7 cellular contexts compared by ENCODE assay signal in the genomic region with DNA sequence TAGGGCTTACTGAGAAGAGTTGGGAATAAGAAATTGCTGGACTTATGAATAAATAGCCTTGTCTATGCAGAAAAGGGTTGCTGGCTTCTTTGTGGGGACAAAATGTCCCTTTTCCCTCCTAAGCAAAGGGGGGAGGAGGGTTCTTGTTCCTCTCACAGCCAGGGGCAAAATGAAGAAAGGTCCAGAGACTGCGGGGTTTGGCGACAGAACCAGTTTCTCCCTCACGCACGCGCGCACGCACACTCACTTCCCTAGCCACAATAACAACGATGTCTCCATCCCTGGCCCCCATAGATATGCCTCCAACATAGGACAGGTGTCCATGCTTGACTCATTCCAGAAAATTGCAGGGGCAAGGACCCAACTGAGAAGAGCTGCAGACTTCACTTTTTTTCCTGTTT. TPM values are rescaled to one million over a fixed set of nuclear protein-coding genes. Genes with fewer than 3 reads are reported as not detected.
DNase-seq lines count a peak whose midpoint lies in the region; TF ChIP-seq lines count a peak whose summit lies in the region.

No MANE protein-coding gene starts in this region.

- H3K27me3 ChIP-seq in mammary epithelial cell (ENCODE audit: insufficient read depth, low read length) (no peaks in the 10 kb centered on the region), mesendoderm (ENCODE audit: insufficient read depth, low read length, poor library complexity) (no peaks in the 10 kb centered on the region), testis (no peaks in the 10 kb centered on the region)

- peak overlapping the region; percentile 56 for H3K56ac ChIP-seq in mesendoderm (ENCODE audit: low read length)

- H3K9me3 ChIP-seq in mammary epithelial cell (replicated peaks; ENCODE audit: insufficient read depth, low read length) (no peaks in the 10 kb centered on the region), testis (no peaks in the 10 kb centered on the region)

- H3K79me1 ChIP-seq in mesendoderm (ENCODE audit: low read length) = peaks cover 29% of the 10 kb centered on the region

- no peak overlapping the region for H2AK5ac ChIP-seq in mesendoderm (ENCODE audit: low read length)

- H3K23ac ChIP-seq in mesendoderm (ENCODE audit: low read length) = peak overlapping the region; percentile 81

- H3K27ac ChIP-seq in mammary epithelial cell (ENCODE audit: insufficient read depth, low read depth, low read length) (no peak overlapping the region), mesendoderm (ENCODE audit: low read depth, low read length) (no peak overlapping the region), testis (peak overlapping the region in 1 of 2 donors; percentile 88)

- peak overlapping the region; percentile 99 for H3K4me3 ChIP-seq in LNCaP clone FGC (ENCODE audit: low read depth, low read length)
- H3K4me3 ChIP-seq in mammary epithelial cell (replicated peaks in 1 of 3; ENCODE audit: insufficient read depth in 1 of 3, low read depth in 2 of 3, low read length in 3 of 3) = peak overlapping the region in 1 of 3 experiments; percentile 12
- no peak overlapping the region for H3K4me3 ChIP-seq in mesendoderm (ENCODE audit: low read length)
- no peak overlapping the region for H3K4me3 ChIP-seq in testis

- H3K18ac ChIP-seq in mesendoderm (ENCODE audit: low read length) = peak overlapping the region; percentile 95

- no peak overlapping the region for H2AFZ ChIP-seq in mammary epithelial cell (ENCODE audit: low read depth, low read length)

- no peak for TF ChIP-seq POLR2A in testis (IDR thresholded peaks at IDR 0.05)

- H3K9ac ChIP-seq in mammary epithelial cell (ENCODE audit: insufficient read depth, low read length) (no peak overlapping the region), mesendoderm (ENCODE audit: low read length) (peak overlapping the region; percentile 56)

- intact Hi-C loops in mammary epithelial cell (cut with micrococcal nuclease) (loop anchor here (5.0 kb wide), 1 partner anchor 110 kb away; no protein-coding TSS in a partner anchor), testis (cut with DNase I; ENCODE audit: low total_unique reads) (loop anchor here (10.0 kb wide), 1 partner anchor 123 kb away; no protein-coding TSS in a partner anchor)
- intact Hi-C loops in activated CD4-positive, alpha-beta memory T cell treated with anti-CD3 and anti-CD28 coated beads for 36 hours (cut with micrococcal nuclease) = no loop called here

- TF ChIP-seq CTCF in LNCaP clone FGC (IDR thresholded peaks at IDR 0.05; ENCODE audit: control insufficient read depth, extremely low read depth, insufficient read depth) (no peak), mammary epithelial cell (conservative IDR thresholded peaks at IDR 0.05 in 1 of 2, IDR thresholded peaks at IDR 0.05 in 1 of 2; ENCODE audit: extremely low read depth in 1 of 2, insufficient read depth in 1 of 2, low read depth in 1 of 2, low read length in 2 of 2) (no peak), testis (IDR thresholded peaks at IDR 0.05) (no peak)

- H2BK5ac ChIP-seq in mesendoderm (ENCODE audit: low read length) = no peak overlapping the region

- 48% methylated on average over 7 of the region's 8 CpGs for WGBS in mammary epithelial cell (ENCODE audit: low coverage, missing lambda C conversion rate)
- WGBS in mesendoderm (ENCODE audit: extremely low coverage, insufficient coverage, low lambda C conversion rate) = no CpG with 5 or more reads among the region's 8 CpGs
- 30 to 59% methylated on average over 8 of the region's 8 CpGs for WGBS in testis, 2 donors

- H3K36me3 Mint-ChIP-seq in activated CD4-positive, alpha-beta memory T cell treated with anti-CD3 and anti-CD28 coated beads for 36 hours = no peaks in the 10 kb centered on the region

- no peak overlapping the region for H2BK15ac ChIP-seq in mesendoderm (replicated peaks; ENCODE audit: low read depth)

- H3K27ac Mint-ChIP-seq in activated CD4-positive, alpha-beta memory T cell treated with anti-CD3 and anti-CD28 coated beads for 36 hours = no peak overlapping the region

- CTCF ChIA-PET in mammary epithelial cell (lab: Charles Lee; ENCODE audit: low non-redundant PET) = interaction anchor here (0.7 kb wide), 1 partner anchor 81 kb away, joined by 16 read pairs; no protein-coding TSS in a partner anchor
- CTCF ChIA-PET in activated CD4-positive, alpha-beta memory T cell treated with anti-CD3 and anti-CD28 coated beads for 36 hours (lab: Charles Lee) = interaction anchor here (1.2 kb wide), 1 partner anchor 123 kb away, joined by 4 read pairs; no protein-coding TSS in a partner anchor

- H3K79me2 ChIP-seq in mammary epithelial cell (ENCODE audit: insufficient read depth, low read length) (peaks cover 80% of the 10 kb centered on the region), mesendoderm (ENCODE audit: control insufficient read depth, insufficient read depth, low read length) (peaks cover 78% of the 10 kb centered on the region)

- no peaks in the 10 kb centered on the region for H3K36me3 ChIP-seq in mammary epithelial cell (ENCODE audit: insufficient read depth, low read length)
- H3K36me3 ChIP-seq in mesendoderm (ENCODE audit: control insufficient read depth, insufficient read depth, low read length) = no peaks in the 10 kb centered on the region
- no peaks in the 10 kb centered on the region for H3K36me3 ChIP-seq in testis (ENCODE audit: low read depth, missing control alignments)

- no peak for DNase-seq in LNCaP clone FGC (ENCODE audit: low read depth)
- no peak for DNase-seq in mammary epithelial cell
- no peak for DNase-seq in mesendoderm
- DNase-seq in testis = peak; percentile 30
- DNase-seq in NCI-H1417 treated with DMSO at 0.1 percent for 48 hours (lab: John Stamatoyannopoulos, UW) = no peak
- no peak for DNase-seq in activated CD4-positive, alpha-beta memory T cell treated with anti-CD3 and anti-CD28 coated beads for 36 hours
- no peak for DNase-seq in activated CD4-positive, CD25-positive, alpha-beta regulatory T cell (lab: John Stamatoyannopoulos, UW)

- H3K4ac ChIP-seq in mesendoderm (ENCODE audit: low read depth, low read length) = no peak overlapping the region

- no peaks in the 10 kb centered on the region for H3K9me3 Mint-ChIP-seq in activated CD4-positive, alpha-beta memory T cell treated with anti-CD3 and anti-CD28 coated beads for 36 hours

- H3K4me2 ChIP-seq in mammary epithelial cell (ENCODE audit: insufficient read depth, low read depth, low read length) (peak overlapping the region; percentile 93), mesendoderm (ENCODE audit: low read length) (peak overlapping the region; percentile 7)

- no peaks in the 10 kb centered on the region for H3K27me3 Mint-ChIP-seq in activated CD4-positive, alpha-beta memory T cell treated with anti-CD3 and anti-CD28 coated beads for 36 hours

- H4K8ac ChIP-seq in mesendoderm (ENCODE audit: low read depth, low read length) = no peak overlapping the region

- peaks cover 45% of the 10 kb centered on the region for H3K4me1 ChIP-seq in mammary epithelial cell (ENCODE audit: insufficient read depth, low read length)
- H3K4me1 ChIP-seq in mesendoderm (ENCODE audit: control insufficient read depth, low read depth, low read length) = peaks cover 28% of the 10 kb centered on the region
- H3K4me1 ChIP-seq in testis = peaks cover 37% of the 10 kb centered on the region

- H2BK120ac ChIP-seq in mesendoderm (ENCODE audit: low read depth, low read length) = no peak overlapping the region

- POLR2A ChIA-PET in activated CD4-positive, alpha-beta memory T cell treated with anti-CD3 and anti-CD28 coated beads for 36 hours (lab: Charles Lee) = no interaction called here

- H3K4me1 Mint-ChIP-seq in activated CD4-positive, alpha-beta memory T cell treated with anti-CD3 and anti-CD28 coated beads for 36 hours (ENCODE audit: low read depth) = peaks cover 19% of the 10 kb centered on the region

- BruUV-seq in mammary epithelial cell (replicated peaks; lab: Mats Ljungman, UMichigan) = no TSS peak

- dilution Hi-C loops in mammary epithelial cell (cut with HindIII; ENCODE audit: low sequenced_read_pairs) = loop anchor here (5.0 to 10.0 kb wide), 2 partner anchors 40 to 273 kb away; a partner anchor contains a TSS

- H3K4me3 Mint-ChIP-seq in activated CD4-positive, alpha-beta memory T cell treated with anti-CD3 and anti-CD28 coated beads for 36 hours = no peak overlapping the region

- in situ Hi-C loops in mammary epithelial cell (cut with MboI; ENCODE audit: low sequenced_read_pairs in 2 of 2) = loop anchor here in 1 of 2 donors (25.0 kb wide), 1 partner anchor 410 kb away; no protein-coding TSS in a partner anchor

- no peak overlapping the region for H4K5ac ChIP-seq in mesendoderm (ENCODE audit: low read length)

- no peaks in the 10 kb centered on the region for H4K20me1 ChIP-seq in mammary epithelial cell (ENCODE audit: insufficient read depth, low read length)

RNA-seq across cellular contexts. Expression of a gene that starts 3.3 kb away (rescaled TPM):
- 10 to 100 TPM; 22.3 to 25.0 TPM for total RNA-seq in mammary epithelial cell
- 5.9 TPM for polyA plus RNA-seq in mammary epithelial cell
- 16.3 TPM for polyA minus RNA-seq in mammary epithelial cell
- polyA plus RNA-seq in mesendoderm (2013, experiment 1 of 2) = 23.7 TPM
- polyA plus RNA-seq in mesendoderm (2013, experiment 2 of 2) = 23.1 TPM
- 10 to 100 TPM; 18.8 to 22.0 TPM for total RNA-seq in testis
- 15.2 TPM for polyA plus RNA-seq in testis (ENCODE audit: insufficient read depth, low read depth, low replicate concordance)
- total RNA-seq in activated CD4-positive, alpha-beta memory T cell treated with anti-CD3 and anti-CD28 coated beads for 36 hours = 10 to 100 TPM; 28.5 to 29.2 TPM
